ENCODE assay signal across 9 cellular contexts in the genomic region with DNA sequence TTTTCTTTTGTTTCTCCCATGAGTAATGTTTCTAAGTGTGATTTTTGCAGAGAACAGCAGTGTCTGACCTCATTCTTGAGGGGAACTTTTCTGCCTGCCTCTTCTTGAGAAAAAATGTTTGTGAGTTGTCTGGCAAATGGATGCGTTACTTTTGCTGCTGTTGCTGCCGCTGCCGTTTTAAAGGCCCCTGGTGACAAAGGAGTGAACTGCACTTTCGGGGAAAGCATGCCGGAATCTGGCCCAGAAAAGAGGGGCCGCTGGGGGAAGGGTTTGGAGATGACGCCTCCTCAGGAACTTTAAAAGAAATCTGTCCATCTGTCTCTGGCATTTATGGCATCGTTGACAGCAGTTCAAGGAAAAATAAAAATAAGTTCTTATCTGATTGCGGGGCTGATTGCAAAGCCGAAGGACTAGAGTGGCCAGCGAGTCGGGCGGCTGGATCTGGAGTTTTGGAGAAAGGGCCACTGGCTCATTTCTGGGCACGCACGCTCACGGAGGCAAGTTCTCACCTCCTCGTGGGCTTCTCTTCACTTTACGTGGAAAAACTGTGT. TPM values are rescaled to one million over a fixed set of nuclear protein-coding genes. Genes with fewer than 3 reads are reported as not detected.
DNase-seq lines count a peak whose midpoint lies in the region; FAIRE-seq and TF ChIP-seq lines count a peak whose summit lies in the region.
"Had no signal": no experiment of that assay in that cellular context is flagged by ENCODE, and none has a peak within 500 bp of the region (broad histone marks: within the 10 kb centered on the region; RNA-seq: fewer than 3 reads in every experiment).

No MANE protein-coding gene starts in this region.

- in situ Hi-C loops in ACHN (cut with HindIII; ENCODE audit: low pct_ligation_motif_present, low pct_unique_long_range_greater_than_20kb, low sequenced_read_pairs) = no loop called here

- H3K79me2 ChIP-seq in neural progenitor cell (ENCODE audit: low read depth) = peaks cover 58% of the 10 kb centered on the region

- H3K4me3 ChIP-seq in WI38 (ENCODE audit: low read depth, low read length) = no peak overlapping the region
- no peak overlapping the region for H3K4me3 ChIP-seq in neural progenitor cell

- peak; percentile 56 for TF ChIP-seq CTCF in WI38 (IDR thresholded peaks at IDR 0.05; ENCODE audit: low read depth, low read length)
- TF ChIP-seq CTCF in neural progenitor cell (IDR thresholded peaks at IDR 0.05) = peak; percentile 67

- H3K9me3 Mint-ChIP-seq in neural progenitor cell = no peaks in the 10 kb centered on the region

- peaks cover 94% of the 10 kb centered on the region for H4K20me1 ChIP-seq in neural progenitor cell (ENCODE audit: low read depth)

- H3K27ac ChIP-seq in neural progenitor cell = no peak overlapping the region

- peaks cover 28% of the 10 kb centered on the region for H3K27me3 ChIP-seq in neural progenitor cell

- peaks cover 91% of the 10 kb centered on the region for H3K4me1 Mint-ChIP-seq in neural progenitor cell

- peak overlapping the region; percentile 76 for H3K27ac Mint-ChIP-seq in neural progenitor cell

- no peak overlapping the region for H2AFZ ChIP-seq in neural progenitor cell (replicated peaks)

- H3F3A ChIP-seq in neural progenitor cell (ENCODE audit: low read depth) = peaks cover 45% of the 10 kb centered on the region

- H3K4me1 ChIP-seq in neural progenitor cell = peaks cover 67% of the 10 kb centered on the region

- peaks cover 3% of the 10 kb centered on the region for H3K27me3 Mint-ChIP-seq in neural progenitor cell (ENCODE audit: insufficient read depth, low read depth)

- no peak for FAIRE-seq in H54 (lab: Jason Lieb, UNC)
- FAIRE-seq: frontal cortex had no signal

- H3K9me3 ChIP-seq in neural progenitor cell (ENCODE audit: low read depth) = no peaks in the 10 kb centered on the region

- DNase-seq in ACHN (peak; percentile 25), H54 (ENCODE audit: insufficient read length, low spot score) (peak; percentile 8), epidermal melanocyte (ENCODE audit: insufficient read length, low spot score) (peak; percentile 49), neural progenitor cell (ENCODE audit: low spot score) (peak; percentile 71), DMS79 (lab: John Stamatoyannopoulos, UW) (no peak), T-helper 9 cell (no peak), DMS79 treated with DMSO at 0.1 percent for 48 hours (lab: John Stamatoyannopoulos, UW) (no peak)

- no peak overlapping the region for H3K9ac ChIP-seq in neural progenitor cell

- H3K4me3 Mint-ChIP-seq in neural progenitor cell = peak overlapping the region; percentile 44

- H3K4me2 ChIP-seq in neural progenitor cell = peak overlapping the region; percentile 67

- no peak for TF ChIP-seq POLR2A in H54 (IDR thresholded peaks at IDR 0.05; ENCODE audit: low read depth, low read length)

- H3K36me3 ChIP-seq in neural progenitor cell = no peaks in the 10 kb centered on the region

- H3K36me3 Mint-ChIP-seq in neural progenitor cell = peaks cover 12% of the 10 kb centered on the region

RNA-seq across cellular contexts. Expression of a gene that starts 16.5 kb away (rescaled TPM):
- 17.7 and 29.7 TPM in 2 replicates for total RNA-seq in neural progenitor cell (ENCODE audit: low replicate concordance)

Comparison
In these comparisons a context has a peak if more than half of its experiments do, and no peak if none do; other contexts are left out.
1. DNase-seq: peak in ACHN (single experiment), H54 (single experiment), epidermal melanocyte (single experiment) and neural progenitor cell (single experiment); none in DMS79 (single experiment), T-helper 9 cell (single experiment) and DMS79 treated with DMSO at 0.1 percent for 48 hours (single experiment).